In the genomic region with DNA sequence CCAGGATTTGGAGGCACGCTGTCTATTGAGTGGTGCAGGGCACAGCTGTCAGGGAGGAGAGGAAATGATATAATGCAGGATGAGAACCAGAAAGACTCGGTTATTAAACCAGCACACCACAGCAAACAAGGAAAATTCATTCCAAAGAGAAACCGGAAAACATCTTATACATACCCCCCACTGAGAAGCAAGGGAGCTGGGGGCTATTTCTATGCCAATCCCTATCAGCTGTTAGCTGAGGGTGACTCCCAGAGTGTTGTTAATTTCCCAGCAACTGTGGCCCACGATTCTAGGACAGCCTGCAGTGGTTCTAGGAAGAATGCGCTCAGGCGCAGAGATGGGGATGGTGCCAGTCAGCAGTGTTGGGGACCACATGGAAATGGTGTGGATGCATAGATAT, we compare ENCODE assay signal across 37 cellular contexts.
"Had no signal": no experiment of that assay in that cellular context is flagged by ENCODE, and none has a peak within 500 bp of the region (broad histone marks: within the 10 kb centered on the region; RNA-seq: fewer than 3 reads in every experiment).

No MANE protein-coding gene starts in this region.

- H3K36me3 ChIP-seq: ascending aorta, cardiac muscle cell, WERI-Rb-1 had no signal

- ATAC-seq: activated CD4-positive, alpha-beta T cell treated with anti-CD3 and anti-CD28 coated beads for 36 hours; activated CD4-positive, CD25-positive, alpha-beta regulatory T cell treated with anti-CD3 and anti-CD28 coated beads, Interleukin-2, amount 50 U/mL, for 24 hours; activated CD8-positive, alpha-beta memory T cell treated with anti-CD3 and anti-CD28 coated beads, Interleukin-2, amount 10 ng/mL, durations not matched to agents 7 days and 5 days; activated CD8-positive, alpha-beta T cell treated with anti-CD3 and anti-CD28 coated beads, Interleukin-2, amount 10 ng/mL, durations not matched to agents 7 days and 5 days; activated naive CD8-positive, alpha-beta T cell treated with anti-CD3 and anti-CD28 coated beads, Interleukin-2, amount 50 U/mL, for 24 hours; activated T-cell treated with anti-CD3 and anti-CD28 coated beads, Interleukin-2, amount 50 U/mL, for 72 hours; T-helper 17 cell; WTC11 had no signal

- H3K27me3 Mint-ChIP-seq: activated CD4-positive, alpha-beta memory T cell treated with anti-CD3 and anti-CD28 coated beads, Interleukin-2, amount 10 ng/mL, durations not matched to agents 7 days and 5 days; activated CD8-positive, alpha-beta memory T cell treated with anti-CD3 and anti-CD28 coated beads, Interleukin-2, amount 10 ng/mL, durations not matched to agents 7 days and 5 days; activated naive CD4-positive, alpha-beta T cell treated with anti-CD3 and anti-CD28 coated beads, Interleukin-2, amount 10 ng/mL, durations not matched to agents 7 days and 5 days; activated naive CD8-positive, alpha-beta T cell treated with anti-CD3 and anti-CD28 coated beads, Interleukin-2, amount 10 ng/mL, durations not matched to agents 7 days and 5 days had no signal

- H3K4me3 ChIP-seq: ascending aorta, cardiac muscle cell had no signal

- DNase-seq: activated CD4-positive, alpha-beta memory T cell treated with anti-CD3 and anti-CD28 coated beads, Interleukin-2, amount 10 ng/mL, durations not matched to agents 7 days and 5 days; activated CD4-positive, alpha-beta T cell treated with anti-CD3 and anti-CD28 coated beads for 1 hour; activated CD4-positive, alpha-beta T cell treated with anti-CD3 and anti-CD28 coated beads for 36 hours; activated CD4-positive, alpha-beta T cell treated with anti-CD3 and anti-CD28 coated beads for 48 hours; activated CD4-positive, alpha-beta T cell treated with anti-CD3 and anti-CD28 coated beads, Interleukin-2, amount 10 ng/mL, durations not matched to agents 7 days and 5 days; activated CD4-positive, alpha-beta T cell treated with anti-CD3 and anti-CD28 coated beads, Interleukin-2, amount 50 U/mL, for 48 hours; activated CD4-positive, CD25-positive, alpha-beta regulatory T cell; activated CD8-positive, alpha-beta memory T cell treated with anti-CD3 and anti-CD28 coated beads for 24 hours; activated CD8-positive, alpha-beta memory T cell treated with anti-CD3 and anti-CD28 coated beads, Interleukin-2, amount 10 ng/mL, durations not matched to agents 7 days and 5 days; activated CD8-positive, alpha-beta memory T cell treated with anti-CD3 and anti-CD28 coated beads, Interleukin-2, amount 50 U/mL, for 48 hours; activated CD8-positive, alpha-beta T cell treated with anti-CD3 and anti-CD28 coated beads, Interleukin-2, amount 10 ng/mL, durations not matched to agents 7 days and 5 days; activated effector memory CD4-positive, alpha-beta T cell treated with Interleukin-2 at 50 U/mL for 16 hours; activated gamma-delta T cell; activated naive CD4-positive, alpha-beta T cell treated with anti-CD3 and anti-CD28 coated beads, Interleukin-2, amount 10 ng/mL, durations not matched to agents 7 days and 5 days; activated naive CD4-positive, alpha-beta T cell treated with Interleukin-2 at 50 U/mL for 16 hours; activated naive CD8-positive, alpha-beta T cell treated with anti-CD3 and anti-CD28 coated beads, Interleukin-2, amount 10 ng/mL, durations not matched to agents 7 days and 5 days; activated naive CD8-positive, alpha-beta T cell treated with anti-CD3 and anti-CD28 coated beads, Interleukin-2, amount 50 U/mL, for 24 hours; activated T-cell treated with anti-CD3 and anti-CD28 coated beads, Interleukin-2, amount 50 U/mL, for 24 hours; activated T-cell treated with anti-CD3 and anti-CD28 coated beads, Interleukin-2, amount 50 U/mL, for 72 hours; amygdala; anterior cingulate cortex; caudate nucleus; cerebellar nuclear complex; T-helper 17 cell; T-helper 9 cell; WERI-Rb-1 had no signal

- H3K36me3 Mint-ChIP-seq: activated CD8-positive, alpha-beta memory T cell treated with anti-CD3 and anti-CD28 coated beads, Interleukin-2, amount 10 ng/mL, durations not matched to agents 7 days and 5 days; activated naive CD4-positive, alpha-beta T cell treated with anti-CD3 and anti-CD28 coated beads, Interleukin-2, amount 10 ng/mL, durations not matched to agents 7 days and 5 days; activated naive CD4-positive, alpha-beta T cell treated with anti-CD3 and anti-CD28 coated beads, Interleukin-2, amount 50 U/mL, for 24 hours; activated naive CD8-positive, alpha-beta T cell; activated naive CD8-positive, alpha-beta T cell treated with anti-CD3 and anti-CD28 coated beads, Interleukin-2, amount 10 ng/mL, durations not matched to agents 7 days and 5 days had no signal

- H3K4me1 Mint-ChIP-seq: activated CD4-positive, alpha-beta memory T cell treated with anti-CD3 and anti-CD28 coated beads, Interleukin-2, amount 10 ng/mL, durations not matched to agents 7 days and 5 days; activated CD4-positive, alpha-beta T cell treated with anti-CD3 and anti-CD28 coated beads for 36 hours; activated CD4-positive, alpha-beta T cell treated with anti-CD3 and anti-CD28 coated beads, Interleukin-2, amount 10 ng/mL, durations not matched to agents 7 days and 5 days; activated CD8-positive, alpha-beta memory T cell treated with anti-CD3 and anti-CD28 coated beads, Interleukin-2, amount 10 ng/mL, durations not matched to agents 7 days and 5 days; activated naive CD4-positive, alpha-beta T cell treated with anti-CD3 and anti-CD28 coated beads, Interleukin-2, amount 10 ng/mL, durations not matched to agents 7 days and 5 days; activated naive CD4-positive, alpha-beta T cell treated with anti-CD3 and anti-CD28 coated beads, Interleukin-2, amount 50 U/mL, for 24 hours; activated naive CD8-positive, alpha-beta T cell treated with anti-CD3 and anti-CD28 coated beads, Interleukin-2, amount 10 ng/mL, durations not matched to agents 7 days and 5 days; activated naive CD8-positive, alpha-beta T cell treated with anti-CD3 and anti-CD28 coated beads, Interleukin-2, amount 50 U/mL, for 24 hours; central memory CD8-positive, alpha-beta T cell; T-helper 17 cell had no signal

- H3K9me3 Mint-ChIP-seq: activated naive CD4-positive, alpha-beta T cell treated with anti-CD3 and anti-CD28 coated beads, Interleukin-2, amount 50 U/mL, for 24 hours; activated naive CD8-positive, alpha-beta T cell treated with anti-CD3 and anti-CD28 coated beads, Interleukin-2, amount 50 U/mL, for 24 hours; activated T-cell treated with anti-CD3 and anti-CD28 coated beads, Interleukin-2, amount 50 U/mL, for 24 hours; activated T-helper 1 cell treated with anti-CD3 and anti-CD28 coated beads, Interleukin-12 subunit alpha, Interleukin-12 subunit beta, Interleukin-2, Interleukin-4 antibody, amounts not matched to agents 30 ng/mL and 10 ng/mL and 1 ng/mL, durations not matched to agents 14 hours and 24 hours and 36 hours; activated T-helper 2 cell treated with anti-CD3 and anti-CD28 coated beads, Interferon-gamma antibody, Interleukin-2, Interleukin-4, amounts not matched to agents 10 μg/mL and 5 μg/mL and 100 μg/mL, durations not matched to agents 14 hours and 24 hours and 36 hours; central memory CD8-positive, alpha-beta T cell; T-helper 2 cell treated with Interferon-gamma antibody and Interleukin-4, amounts not matched to agents 5 μg/mL and 100 μg/mL, for 36 hours had no signal

- H3K27me3 ChIP-seq: ascending aorta, cardiac muscle cell had no signal

- H3K4me1 ChIP-seq: ascending aorta had no signal

- H3K4me3 Mint-ChIP-seq: activated CD4-positive, alpha-beta memory T cell treated with anti-CD3 and anti-CD28 coated beads, Interleukin-2, amount 10 ng/mL, durations not matched to agents 7 days and 5 days; activated CD4-positive, alpha-beta T cell treated with anti-CD3 and anti-CD28 coated beads for 36 hours; activated CD4-positive, alpha-beta T cell treated with anti-CD3 and anti-CD28 coated beads, Interleukin-2, amount 10 ng/mL, durations not matched to agents 7 days and 5 days; activated CD8-positive, alpha-beta memory T cell treated with anti-CD3 and anti-CD28 coated beads, Interleukin-2, amount 10 ng/mL, durations not matched to agents 7 days and 5 days; activated CD8-positive, alpha-beta T cell treated with anti-CD3 and anti-CD28 coated beads, Interleukin-2, amount 10 ng/mL, durations not matched to agents 7 days and 5 days; activated naive CD4-positive, alpha-beta T cell treated with anti-CD3 and anti-CD28 coated beads, Interleukin-2, amount 10 ng/mL, durations not matched to agents 7 days and 5 days; activated naive CD4-positive, alpha-beta T cell treated with anti-CD3 and anti-CD28 coated beads, Interleukin-2, amount 50 U/mL, for 24 hours; activated naive CD8-positive, alpha-beta T cell; activated naive CD8-positive, alpha-beta T cell treated with anti-CD3 and anti-CD28 coated beads, Interleukin-2, amount 10 ng/mL, durations not matched to agents 7 days and 5 days; activated naive CD8-positive, alpha-beta T cell treated with anti-CD3 and anti-CD28 coated beads, Interleukin-2, amount 50 U/mL, for 24 hours; activated T-cell treated with anti-CD3 and anti-CD28 coated beads, Interleukin-2, amount 50 U/mL, for 24 hours; activated T-cell treated with anti-CD3 and anti-CD28 coated beads, Interleukin-2, amount 50 U/mL, for 72 hours; activated T-helper 1 cell treated with anti-CD3 and anti-CD28 coated beads, Interleukin-12 subunit alpha, Interleukin-12 subunit beta, Interleukin-2, Interleukin-4 antibody, amounts not matched to agents 30 ng/mL and 10 ng/mL and 1 ng/mL, durations not matched to agents 14 hours and 24 hours and 36 hours; brain; central memory CD8-positive, alpha-beta T cell; T-helper 17 cell; T-helper 2 cell treated with Interferon-gamma antibody and Interleukin-4, amounts not matched to agents 5 μg/mL and 100 μg/mL, for 36 hours; WTC11 had no signal

- H3K27ac Mint-ChIP-seq: activated CD4-positive, alpha-beta memory T cell treated with anti-CD3 and anti-CD28 coated beads, Interleukin-2, amount 10 ng/mL, durations not matched to agents 7 days and 5 days; activated CD4-positive, alpha-beta T cell treated with anti-CD3 and anti-CD28 coated beads for 36 hours; activated CD4-positive, alpha-beta T cell treated with anti-CD3 and anti-CD28 coated beads, Interleukin-2, amount 10 ng/mL, durations not matched to agents 7 days and 5 days; activated CD8-positive, alpha-beta memory T cell treated with anti-CD3 and anti-CD28 coated beads, Interleukin-2, amount 10 ng/mL, durations not matched to agents 7 days and 5 days; activated CD8-positive, alpha-beta T cell treated with anti-CD3 and anti-CD28 coated beads, Interleukin-2, amount 10 ng/mL, durations not matched to agents 7 days and 5 days; activated naive CD4-positive, alpha-beta T cell treated with anti-CD3 and anti-CD28 coated beads, Interleukin-2, amount 10 ng/mL, durations not matched to agents 7 days and 5 days; activated naive CD4-positive, alpha-beta T cell treated with anti-CD3 and anti-CD28 coated beads, Interleukin-2, amount 50 U/mL, for 24 hours; activated naive CD8-positive, alpha-beta T cell; activated naive CD8-positive, alpha-beta T cell treated with anti-CD3 and anti-CD28 coated beads, Interleukin-2, amount 10 ng/mL, durations not matched to agents 7 days and 5 days; activated naive CD8-positive, alpha-beta T cell treated with anti-CD3 and anti-CD28 coated beads, Interleukin-2, amount 50 U/mL, for 24 hours; activated T-cell treated with anti-CD3 and anti-CD28 coated beads, Interleukin-2, amount 50 U/mL, for 24 hours; activated T-cell treated with anti-CD3 and anti-CD28 coated beads, Interleukin-2, amount 50 U/mL, for 72 hours; activated T-helper 1 cell treated with anti-CD3 and anti-CD28 coated beads, Interleukin-12 subunit alpha, Interleukin-12 subunit beta, Interleukin-2, Interleukin-4 antibody, amounts not matched to agents 30 ng/mL and 10 ng/mL and 1 ng/mL, durations not matched to agents 14 hours and 24 hours and 36 hours; activated T-helper 2 cell treated with anti-CD3 and anti-CD28 coated beads, Interferon-gamma antibody, Interleukin-2, Interleukin-4, amounts not matched to agents 10 μg/mL and 5 μg/mL and 100 μg/mL, durations not matched to agents 14 hours and 24 hours and 36 hours; brain; T-helper 17 cell; T-helper 2 cell treated with Interferon-gamma antibody and Interleukin-4, amounts not matched to agents 5 μg/mL and 100 μg/mL, for 36 hours; WTC11 had no signal

- H3K27ac ChIP-seq: ascending aorta, cardiac muscle cell, WERI-Rb-1 had no signal
